In the genomic region with DNA sequence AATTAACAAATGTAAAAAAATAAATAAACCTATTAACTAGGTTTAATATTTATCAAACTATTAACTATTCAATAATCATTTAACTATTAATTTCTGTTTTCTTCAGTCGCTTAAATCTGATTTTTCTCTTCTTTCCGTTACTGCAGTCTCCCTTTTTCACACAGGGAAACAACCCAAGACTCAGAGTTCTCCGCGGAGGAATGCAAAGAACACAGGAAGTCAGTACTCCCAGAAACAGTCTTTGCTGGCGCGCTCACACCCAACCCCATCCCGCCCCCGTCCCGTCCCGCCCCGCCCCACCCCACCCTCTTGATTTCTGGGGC, we compare ENCODE assay signal across 9 cellular contexts. TPM values are rescaled to one million over a fixed set of nuclear protein-coding genes. Genes with fewer than 3 reads are reported as not detected.
DNase-seq lines count a peak whose midpoint lies in the region; ATAC-seq and TF ChIP-seq lines count a peak whose summit lies in the region.
"Had no signal": no experiment of that assay in that cellular context is flagged by ENCODE, and none has a peak within 500 bp of the region (broad histone marks: within the 10 kb centered on the region; RNA-seq: fewer than 3 reads in every experiment).

No MANE protein-coding gene starts in this region.

- H3K36me3 ChIP-seq in SU-DHL-6 (ENCODE audit: low read length) (peaks cover 21% of the 10 kb centered on the region), gastrocnemius medialis (peaks cover 5 to 26% of the 10 kb centered on the region in 2 donors)

- intact Hi-C loops in gastrocnemius medialis (cut with DNase I; ENCODE audit: low total_unique reads), result loop anchor here (10.0 kb wide), 1 partner anchor 655 kb away; a partner anchor contains a TSS

- peak overlapping the region; percentile 77 for H2AFZ ChIP-seq in SU-DHL-6 (ENCODE audit: low read depth, low read length, severe bottlenecking)

- H4K20me1 ChIP-seq in SU-DHL-6 (ENCODE audit: low read depth, low read length), result no peaks in the 10 kb centered on the region

- H3K9me2 ChIP-seq in SU-DHL-6 (replicated peaks; ENCODE audit: insufficient read depth, low read length), result no peaks in the 10 kb centered on the region

- DNase-seq in GM12865 (ENCODE audit: low read depth) (no peak), fibroblast of mammary gland (ENCODE audit: low read depth) (no peak), gastrocnemius medialis (no peak), putamen (ENCODE audit: low spot score) (no peak), Kasumi-1 (lab: John Stamatoyannopoulos, UW) (no peak)
- no peak for DNase-seq in activated CD4-positive, alpha-beta T cell treated with anti-CD3 and anti-CD28 coated beads, Interleukin-2, amount 50 U/mL, for 4 hours

- peak overlapping the region; percentile 87; the same call in 1 of the 2 replicates for H3K9ac ChIP-seq in SU-DHL-6 (ENCODE audit: low read length)

- ATAC-seq in gastrocnemius medialis (no peak), GM19452 (IDR thresholded peaks at IDR 0.05; ENCODE audit: unreplicated experiment) (no peak)

- TF ChIP-seq CTCF in GM12865 (IDR thresholded peaks at IDR 0.05; ENCODE audit: insufficient read depth, low read depth, low read length, missing control alignments), result no peak
- no peak for TF ChIP-seq CTCF in SU-DHL-6 (IDR thresholded peaks at IDR 0.05; ENCODE audit: insufficient read depth, low read length, poor library complexity, severe bottlenecking)
- TF ChIP-seq CTCF in fibroblast of mammary gland (conservative IDR thresholded peaks at IDR 0.05; ENCODE audit: control insufficient read depth, insufficient read depth, low read depth, low read length), result no peak
- no peak for TF ChIP-seq CTCF in gastrocnemius medialis (IDR thresholded peaks at IDR 0.05 in 4 of 5, conservative IDR thresholded peaks at IDR 0.05 in 1 of 5)

- H3K4me3 ChIP-seq in GM12865 (ENCODE audit: low read depth, low read length), result peak overlapping the region; percentile 79
- H3K4me3 ChIP-seq in SU-DHL-6 (ENCODE audit: insufficient read depth, low read length, poor library complexity, severe bottlenecking), result peak overlapping the region; percentile 45
- H3K4me3 ChIP-seq in fibroblast of mammary gland (ENCODE audit: control insufficient read depth, low read depth, low read length), result peak overlapping the region; percentile 26
- peak overlapping the region; percentile 72 to 99 (median 97) for H3K4me3 ChIP-seq in gastrocnemius medialis

- H3K27ac ChIP-seq in SU-DHL-6 (ENCODE audit: low read depth, low read length) (peak overlapping the region; percentile 60), gastrocnemius medialis (peak overlapping the region; percentile 73 to 89 (median 81))

- H3K79me2 ChIP-seq in SU-DHL-6 (ENCODE audit: insufficient read depth, low read length), result peaks cover 24% of the 10 kb centered on the region

- in situ Hi-C loops in gastrocnemius medialis (cut with MboI; ENCODE audit: low sequenced_read_pairs in 4 of 4), result loop anchor here in 2 of 4 donors (25.0 kb wide), 1 partner anchor 652 kb away; a partner anchor contains a TSS

- H3K4me1 ChIP-seq in gastrocnemius medialis, result peaks cover 17 to 20% of the 10 kb centered on the region in 2 donors

- no peaks in the 10 kb centered on the region for H3K9me3 ChIP-seq in SU-DHL-6 (ENCODE audit: insufficient read depth, low read length)
- no peaks in the 10 kb centered on the region for H3K9me3 ChIP-seq in gastrocnemius medialis

- no peak for TF ChIP-seq POLR2A in gastrocnemius medialis (IDR thresholded peaks at IDR 0.05)

- H3K4me2 ChIP-seq in SU-DHL-6 (ENCODE audit: low read depth, low read length, poor library complexity, severe bottlenecking), result peak overlapping the region; percentile 86

- H3F3A ChIP-seq in SU-DHL-6 (ENCODE audit: insufficient read depth), result peaks cover 4% of the 10 kb centered on the region; the same call in 1 of the 2 replicates

- H3K27me3 ChIP-seq in SU-DHL-6 (ENCODE audit: low read length), result no peaks in the 10 kb centered on the region
- no peaks in the 10 kb centered on the region for H3K27me3 ChIP-seq in gastrocnemius medialis

RNA-seq across cellular contexts. Expression of a gene that starts 0.4 kb away (rescaled TPM):
- total RNA-seq in gastrocnemius medialis, result 10 to 100 TPM; 33.9 to 69.5 (median 50.8) TPM

RNA-seq across cellular contexts. Expression of a gene that starts 9.7 kb away (rescaled TPM):
- not detected for total RNA-seq in gastrocnemius medialis
- total RNA-seq: lung microvascular endothelial cell had no signal

RNA-seq across cellular contexts. Expression of a gene that starts 34.1 kb away (rescaled TPM):
- 1 to 10 TPM in 1 of 4 donors, under 1 TPM in 2, not detected in 1; 0.82 to 1.6 (median 0.91) TPM for total RNA-seq in gastrocnemius medialis
- total RNA-seq: lung microvascular endothelial cell had no signal

RNA-seq across cellular contexts. Expression of a gene that starts 35.4 kb away (rescaled TPM):
- total RNA-seq in gastrocnemius medialis, result 1,000 to 10,000 TPM in 3 of 4 donors, 100 to 1,000 TPM in 1; 759 to 2,790 (median 1,841) TPM

RNA-seq across cellular contexts. Expression of a gene that starts 40.6 kb away (rescaled TPM):
- 1 to 10 TPM in 2 of 4 donors, under 1 TPM in 2; 0.22 to 2.3 (median 1.1) TPM for total RNA-seq in gastrocnemius medialis
- total RNA-seq: lung microvascular endothelial cell had no signal

Comparison
In these comparisons a context has a peak if more than half of its experiments do, and no peak if none do; other contexts are left out.
1. H3K4me3 ChIP-seq: peak in every context shown above with its lines; median percentile 97 in gastrocnemius medialis; 79 in GM12865; 45 in SU-DHL-6; 26 in fibroblast of mammary gland.